8 cellular contexts compared by ENCODE assay signal in the genomic region with DNA sequence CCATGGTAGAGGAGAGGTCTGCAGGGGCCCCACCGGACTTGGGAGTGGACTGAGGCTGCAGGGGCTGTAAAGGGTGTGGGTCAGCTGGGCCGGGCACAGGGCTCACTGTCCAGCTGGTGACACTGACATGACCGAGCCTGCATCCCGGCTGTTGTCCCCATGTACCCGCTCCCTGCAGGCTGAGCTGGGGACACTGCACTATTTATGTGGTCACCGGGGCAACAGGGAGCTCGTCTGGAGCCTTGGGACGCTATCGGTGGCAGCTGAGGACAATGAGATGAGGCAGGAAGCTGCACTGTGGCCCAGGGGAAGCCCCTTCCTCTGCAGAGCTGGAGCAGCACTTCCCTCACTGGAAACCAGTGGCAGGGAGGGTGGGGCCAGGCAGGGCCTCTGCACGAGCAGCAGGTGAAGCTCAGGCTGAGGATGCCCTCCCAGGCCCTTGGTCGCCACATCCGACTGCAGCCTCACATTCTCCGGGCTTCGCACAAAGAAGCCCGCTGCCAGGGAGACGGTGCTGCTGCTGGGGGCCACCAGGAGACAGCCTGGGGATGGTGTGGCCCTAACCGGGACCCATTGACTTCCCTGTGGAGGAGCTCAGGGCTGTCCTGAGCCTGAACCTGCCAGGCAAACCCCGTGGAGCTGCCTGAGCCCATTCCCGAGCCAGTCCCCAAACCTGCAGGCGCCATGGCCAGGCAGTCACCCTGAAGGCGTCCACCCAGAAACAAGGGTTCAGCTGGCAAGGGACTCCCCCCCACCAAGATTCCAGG. TPM values are rescaled to one million over a fixed set of nuclear protein-coding genes. Genes with fewer than 3 reads are reported as not detected.
DNase-seq lines count a peak whose midpoint lies in the region; ATAC-seq, FAIRE-seq and TF ChIP-seq lines count a peak whose summit lies in the region.

No MANE protein-coding gene starts in this region.

- H3K27ac ChIP-seq in Peyer's patch: peak overlapping the region; percentile 40 to 80 (median 62)
- H3K27ac ChIP-seq in esophagus squamous epithelium: peak overlapping the region; percentile 53 to 79 (median 74)
- no peak overlapping the region for H3K27ac ChIP-seq in osteoblast (ENCODE audit: low read depth, low read length)

- H3K9me3 ChIP-seq in Peyer's patch (no peaks in the 10 kb centered on the region), esophagus squamous epithelium (no peaks in the 10 kb centered on the region), osteoblast (ENCODE audit: low read depth, low read length) (no peaks in the 10 kb centered on the region)

- DNase-seq in D721Med (ENCODE audit: insufficient read length, low spot score) (peak; percentile 18), Peyer's patch (peak in 2 of 3 donors; percentile 66 to 84), esophagus squamous epithelium (lab: John Stamatoyannopoulos, UW) (no peak), osteoblast (ENCODE audit: insufficient read length, low spot score, missing footprints) (peak; percentile 77), GF-D8 (lab: John Stamatoyannopoulos, UW) (no peak), SW480 (ENCODE audit: low spot score) (no peak)

- H3K4me1 ChIP-seq in Peyer's patch (peaks cover 9 to 36% (median 19%) of the 10 kb centered on the region in 4 donors), esophagus squamous epithelium (peaks cover 36 to 56% (median 44%) of the 10 kb centered on the region in 3 donors), osteoblast (ENCODE audit: insufficient read depth, low read length) (no peaks in the 10 kb centered on the region)

- H3K4me3 ChIP-seq in Peyer's patch (no peak overlapping the region), esophagus squamous epithelium (peak overlapping the region in 1 of 4 donors; percentile 59), osteoblast (ENCODE audit: insufficient read depth, low read length) (no peak overlapping the region)

- 50 to 67% methylated on average over 2 to 9 of the region's 21 CpGs for WGBS in esophagus squamous epithelium, 2 donors

- no peaks in the 10 kb centered on the region for H4K20me1 ChIP-seq in osteoblast (ENCODE audit: insufficient read depth, low read length)

- TF ChIP-seq POLR2A in Peyer's patch (IDR thresholded peaks at IDR 0.05) (no peak), esophagus squamous epithelium (IDR thresholded peaks at IDR 0.05) (no peak)

- TF ChIP-seq CTCF in D721Med (IDR thresholded peaks at IDR 0.05; ENCODE audit: insufficient read depth, missing control alignments) (no peak), Peyer's patch (IDR thresholded peaks at IDR 0.05) (peak in 1 of 6 experiments; percentile 4), esophagus squamous epithelium (IDR thresholded peaks at IDR 0.05) (peak in 1 of 6 experiments; percentile 3), osteoblast (IDR thresholded peaks at IDR 0.05; ENCODE audit: extremely low read depth, low read depth, low read length) (no peak)

- ATAC-seq in GM18909 (IDR thresholded peaks at IDR 0.05; ENCODE audit: poor library complexity, unreplicated experiment) (no peak), HG03045 (IDR thresholded peaks at IDR 0.05; ENCODE audit: unreplicated experiment) (no peak)

- H3K4me2 ChIP-seq in osteoblast (ENCODE audit: insufficient read depth, low read length): no peak overlapping the region

- FAIRE-seq in D721Med (lab: Jason Lieb, UNC): no peak

- no peaks in the 10 kb centered on the region for H3K79me2 ChIP-seq in osteoblast (ENCODE audit: insufficient read depth, low read length)

- H3K36me3 ChIP-seq in Peyer's patch (no peaks in the 10 kb centered on the region), esophagus squamous epithelium (no peaks in the 10 kb centered on the region), osteoblast (ENCODE audit: insufficient read depth, low read length) (no peaks in the 10 kb centered on the region)

- H3K27me3 ChIP-seq in Peyer's patch (no peaks in the 10 kb centered on the region), esophagus squamous epithelium (no peaks in the 10 kb centered on the region), osteoblast (ENCODE audit: insufficient read depth, low read length) (no peaks in the 10 kb centered on the region)

- no peak overlapping the region for H2AFZ ChIP-seq in osteoblast (ENCODE audit: low read length)

- intact Hi-C loops in esophagus squamous epithelium (cut with DNase I): loop anchor here (5.0 kb wide), 1 partner anchor 84 kb away; no protein-coding TSS in a partner anchor

RNA-seq across cellular contexts. Expression of gene ZDHHC11B, which starts 26.4 kb away (rescaled TPM):
- total RNA-seq in Peyer's patch (10 to 100 TPM in 3 of 4 donors, 1 to 10 TPM in 1; 4.6 to 52.0 (median 28.6) TPM), esophagus squamous epithelium (1 to 10 TPM in 3 of 4 donors, under 1 TPM in 1; 0.44 to 4.6 (median 2.7) TPM), osteoblast (not detected in 2 replicates)

Comparison
In these comparisons a context has a peak if more than half of its experiments do, and no peak if none do; other contexts are left out.
1. DNase-seq: peak in D721Med (single experiment), Peyer's patch (2 of 3) and osteoblast (single experiment); none in esophagus squamous epithelium (single experiment), GF-D8 (single experiment) and SW480 (single experiment).